In genomic region chr13:114043421-114044053, GRCh38 we compare ENCODE assay signal across 8 cellular contexts.
DNase-seq lines count a peak whose midpoint lies in the region; ATAC-seq lines count a peak whose summit lies in the region.

No MANE protein-coding gene starts in this region.

- H3K4me3 ChIP-seq in naive thymus-derived CD4-positive, alpha-beta T cell (ENCODE audit: low read length) = no peak overlapping the region

- intact Hi-C loops in activated CD4-positive, alpha-beta T cell treated with anti-CD3 and anti-CD28 coated beads for 36 hours (cut with DNase I, micrococcal nuclease) = no loop called here
- intact Hi-C loops in naive thymus-derived CD4-positive, alpha-beta T cell (cut with micrococcal nuclease) = no loop called here

- ATAC-seq in activated CD4-positive, alpha-beta T cell treated with anti-CD3 and anti-CD28 coated beads for 36 hours = no peak
- ATAC-seq in naive thymus-derived CD4-positive, alpha-beta T cell = peak; percentile 78
- no peak for ATAC-seq in HG03045 (IDR thresholded peaks at IDR 0.05; ENCODE audit: unreplicated experiment)

- CTCF ChIA-PET in activated CD4-positive, alpha-beta T cell treated with anti-CD3 and anti-CD28 coated beads for 36 hours (lab: Charles Lee) = no interaction called here
- CTCF ChIA-PET in naive thymus-derived CD4-positive, alpha-beta T cell (lab: Charles Lee) = interaction anchor here (1.0 kb wide), 1 partner anchor 15 kb away, joined by 3 read pairs; no protein-coding TSS in a partner anchor

- H3K9me3 ChIP-seq in naive thymus-derived CD4-positive, alpha-beta T cell (ENCODE audit: control insufficient read depth in 2 of 3, low read length in 3 of 3) = no peaks in the 10 kb centered on the region

- peaks cover 45% of the 10 kb centered on the region for H3K4me1 Mint-ChIP-seq in activated CD4-positive, alpha-beta T cell treated with anti-CD3 and anti-CD28 coated beads for 36 hours
- peaks cover 34 to 77% (median 63%) of the 10 kb centered on the region in 7 donors for H3K4me1 Mint-ChIP-seq in naive thymus-derived CD4-positive, alpha-beta T cell

- H3K36me3 ChIP-seq in naive thymus-derived CD4-positive, alpha-beta T cell (ENCODE audit: control insufficient read depth in 2 of 3, insufficient read depth in 3 of 3, low read length in 3 of 3) = peaks cover 6 to 79% (median 26%) of the 10 kb centered on the region in 3 experiments

- no peak overlapping the region for H3K27ac ChIP-seq in naive thymus-derived CD4-positive, alpha-beta T cell (ENCODE audit: low read depth, low read length)

- DNase-seq in activated CD4-positive, alpha-beta T cell treated with anti-CD3 and anti-CD28 coated beads for 36 hours = no peak
- DNase-seq in activated CD4-positive, alpha-beta T cell treated with anti-CD3 and anti-CD28 coated beads, Interleukin-2, amount 50 U/mL, for 4 hours = no peak
- DNase-seq in NCI-H2227 (lab: John Stamatoyannopoulos, UW; ENCODE audit: unreplicated experiment) = peak; percentile 82
- peak; percentile 85 for DNase-seq in cerebellar cortex (ENCODE audit: low spot score)
- DNase-seq in naive thymus-derived CD4-positive, alpha-beta T cell = peak in 1 of 9 donors; percentile 31
- no peak for DNase-seq in foreskin melanocyte
- no peak for DNase-seq in activated CD4-positive, CD25-positive, alpha-beta regulatory T cell (lab: John Stamatoyannopoulos, UW)

- H3K4me1 ChIP-seq in naive thymus-derived CD4-positive, alpha-beta T cell (ENCODE audit: control insufficient read depth in 2 of 2, insufficient read depth in 2 of 2, low read length in 2 of 2) = peaks cover 8 to 14% of the 10 kb centered on the region in 2 donors

- no peak overlapping the region for H3K4me3 Mint-ChIP-seq in activated CD4-positive, alpha-beta T cell treated with anti-CD3 and anti-CD28 coated beads for 36 hours
- peak overlapping the region in 5 of 10 donors; percentile 19 to 71 (median 45) for H3K4me3 Mint-ChIP-seq in naive thymus-derived CD4-positive, alpha-beta T cell

- POLR2A ChIA-PET in activated CD4-positive, alpha-beta T cell treated with anti-CD3 and anti-CD28 coated beads for 36 hours (lab: Charles Lee) = no interaction called here
- POLR2A ChIA-PET in naive thymus-derived CD4-positive, alpha-beta T cell (lab: Charles Lee) = no interaction called here

- H3K36me3 Mint-ChIP-seq in activated CD4-positive, alpha-beta T cell treated with anti-CD3 and anti-CD28 coated beads for 36 hours (ENCODE audit: low read depth) = peaks cover 24% of the 10 kb centered on the region
- H3K36me3 Mint-ChIP-seq in naive thymus-derived CD4-positive, alpha-beta T cell = peaks cover 4 to 46% (median 16%) of the 10 kb centered on the region in 5 donors

- H3K27me3 ChIP-seq in naive thymus-derived CD4-positive, alpha-beta T cell (ENCODE audit: control insufficient read depth in 2 of 2, insufficient read depth in 2 of 2, low read length in 2 of 2) = no peaks in the 10 kb centered on the region

- no peaks in the 10 kb centered on the region for H3K9me3 Mint-ChIP-seq in activated CD4-positive, alpha-beta T cell treated with anti-CD3 and anti-CD28 coated beads for 36 hours (ENCODE audit: low read depth)
- H3K9me3 Mint-ChIP-seq in naive thymus-derived CD4-positive, alpha-beta T cell = peaks cover 0 to 10% (median 0%) of the 10 kb centered on the region in 11 donors

- peak overlapping the region; percentile 81 for H3K27ac Mint-ChIP-seq in activated CD4-positive, alpha-beta T cell treated with anti-CD3 and anti-CD28 coated beads for 36 hours
- peak overlapping the region; percentile 29 to 93 (median 76) for H3K27ac Mint-ChIP-seq in naive thymus-derived CD4-positive, alpha-beta T cell

- H3K27me3 Mint-ChIP-seq in activated CD4-positive, alpha-beta T cell treated with anti-CD3 and anti-CD28 coated beads for 36 hours = no peaks in the 10 kb centered on the region
- H3K27me3 Mint-ChIP-seq in naive thymus-derived CD4-positive, alpha-beta T cell = no peaks in the 10 kb centered on the region

Comparison
In these comparisons a context has a peak if more than half of its experiments do, and no peak if none do; other contexts are left out.
1. DNase-seq: peak in NCI-H2227 (single experiment) and cerebellar cortex (single experiment); none in activated CD4-positive, alpha-beta T cell treated with anti-CD3 and anti-CD28 coated beads for 36 hours (single experiment), activated CD4-positive, alpha-beta T cell treated with anti-CD3 and anti-CD28 coated beads, Interleukin-2, amount 50 U/mL, for 4 hours (0 of 2), foreskin melanocyte (single experiment) and activated CD4-positive, CD25-positive, alpha-beta regulatory T cell (0 of 4).